ENCODE assay signal across 22 cellular contexts in genomic region chr18:55491606-55492005, GRCh38.
A peak's percentile ranks its signal among the peaks of the same experiment; 100 is the strongest.
DNase-seq lines count a peak whose midpoint lies in the region; ATAC-seq, FAIRE-seq and TF ChIP-seq lines count a peak whose summit lies in the region.
"Had no signal": no experiment of that assay in that cellular context is flagged by ENCODE, and none has a peak within 500 bp of the region (broad histone marks: within the 10 kb centered on the region; RNA-seq: fewer than 3 reads in every experiment).

No MANE protein-coding gene starts in this region.

- no peak overlapping the region; the same call in 2 of the 3 replicates for H2BK15ac ChIP-seq in IMR-90 (ENCODE audit: low read depth, low read length)

- peaks cover 28% of the 10 kb centered on the region for H3K9me1 ChIP-seq in IMR-90 (ENCODE audit: insufficient read depth, low read length)

- FAIRE-seq in astrocyte (lab: Jason Lieb, UNC) = no peak
- FAIRE-seq: A204.1, G401.6, K562 had no signal

- intact Hi-C loops in IMR-90 (cut with micrococcal nuclease) = no loop called here
- intact Hi-C loops in sigmoid colon (cut with DNase I) = no loop called here

- peak overlapping the region; percentile 56 for H2BK5ac ChIP-seq in IMR-90 (ENCODE audit: low read depth, low read length, poor library complexity, severe bottlenecking)

- WGBS in IMR-90 (ENCODE audit: extremely low coverage in 2 of 2, insufficient read length in 1 of 2), 2 experiments = no CpG with 5 or more reads among the region's 4 CpGs
- 78% methylated on average over 4 of the region's 4 CpGs for WGBS in sigmoid colon, 2 donors

- dilution Hi-C loops in IMR-90 (cut with HindIII; ENCODE audit: low sequenced_read_pairs, unreplicated experiment) = no loop called here

- no peak for TF ChIP-seq RAD21 in IMR-90 (IDR thresholded peaks at IDR 0.05; ENCODE audit: low read length)

- H2BK120ac ChIP-seq in IMR-90 (ENCODE audit: low read depth, low read length) = peak overlapping the region; percentile 10; the same call in 1 of the 2 replicates

- peak overlapping the region; percentile 42; the same call in 1 of the 2 replicates for H3K18ac ChIP-seq in IMR-90 (ENCODE audit: low read depth, low read length)

- 0 out of 2 replicates have a peak overlapping the region, but pooled peaks have one; percentile 0 for H2AK5ac ChIP-seq in IMR-90 (ENCODE audit: low read depth, low read length)

- H3K4me3 Mint-ChIP-seq in astrocyte (ENCODE audit: unreplicated experiment) = no peak overlapping the region
- H3K4me3 Mint-ChIP-seq: CD14-positive monocyte; CD4-positive, alpha-beta memory T cell; HFFc6 had no signal

- H3K4ac ChIP-seq in IMR-90 (ENCODE audit: low read depth, low read length) = peak overlapping the region; percentile 11; the same call in 1 of the 2 replicates

- H3K9me3 ChIP-seq in IMR-90 (ENCODE audit: control insufficient read depth, insufficient read depth, low read length) (no peaks in the 10 kb centered on the region), astrocyte (ENCODE audit: insufficient read depth, low read depth, low read length) (no peaks in the 10 kb centered on the region), sigmoid colon (no peaks in the 10 kb centered on the region)
- H3K9me3 ChIP-seq: BE2C had no signal

- CTCF ChIA-PET in IMR-90 (lab: Yijun Ruan, JAX) (no interaction called here), GM10248 (lab: Yijun Ruan, JAX) (interaction anchor here (0.8 to 1.3 kb wide), 2 partner anchors 26 to 30 kb away, joined by 3 read pairs; no protein-coding TSS in a partner anchor)

- H3K27me3 Mint-ChIP-seq in astrocyte (ENCODE audit: low read depth, unreplicated experiment) = no peaks in the 10 kb centered on the region

- no peak overlapping the region for H3K4me3 ChIP-seq in IMR-90 (ENCODE audit: insufficient read depth, low read depth, low read length)
- H3K4me3 ChIP-seq in astrocyte (ENCODE audit: insufficient read depth, low read depth, low read length) = no peak overlapping the region
- H3K4me3 ChIP-seq in sigmoid colon = no peak overlapping the region
- H3K4me3 ChIP-seq: K562 had no signal

- POLR2A ChIA-PET in IMR-90 (lab: Charles Lee; ENCODE audit: unreplicated experiment) (no interaction called here), GM10248 (lab: Yijun Ruan, JAX) (no interaction called here)

- H3K27ac ChIP-seq in IMR-90 (ENCODE audit: insufficient read depth, low read length) (no peak overlapping the region), astrocyte (ENCODE audit: low read depth, low read length) (no peak overlapping the region), sigmoid colon (no peak overlapping the region)
- H3K27ac ChIP-seq: HL-60 had no signal

- peak overlapping the region; percentile 69; the same call in 1 of the 2 replicates for H3K14ac ChIP-seq in IMR-90 (replicated peaks; ENCODE audit: low read depth, low read length)

- peak overlapping the region; percentile 17; the same call in 1 of the 2 replicates for H2BK20ac ChIP-seq in IMR-90 (ENCODE audit: low read depth, low read length)

- H2AFZ ChIP-seq in IMR-90 (replicated peaks; ENCODE audit: low read length, poor library complexity) (no peak overlapping the region), astrocyte (ENCODE audit: low read depth, low read length) (no peak overlapping the region)

- H3K36me3 ChIP-seq in IMR-90 (ENCODE audit: control insufficient read depth, insufficient read depth, low read length) (no peaks in the 10 kb centered on the region), astrocyte (ENCODE audit: insufficient read depth, low read length) (no peaks in the 10 kb centered on the region), sigmoid colon (no peaks in the 10 kb centered on the region)
- H3K36me3 ChIP-seq: BE2C had no signal

- no peak overlapping the region for H4K5ac ChIP-seq in IMR-90 (ENCODE audit: low read depth, low read length)

- no peak overlapping the region for H2AK9ac ChIP-seq in IMR-90 (replicated peaks; ENCODE audit: low read depth, low read length, poor library complexity)

- H3K9ac ChIP-seq in IMR-90 (ENCODE audit: low read depth, low read length) = no peak overlapping the region
- H3K9ac ChIP-seq in astrocyte (ENCODE audit: low read length) = no peak overlapping the region

- no peaks in the 10 kb centered on the region for H3K27me3 ChIP-seq in IMR-90 (ENCODE audit: control insufficient read depth, insufficient read depth, low read length)
- H3K27me3 ChIP-seq in astrocyte (ENCODE audit: insufficient read depth, low read length) = no peaks in the 10 kb centered on the region
- no peaks in the 10 kb centered on the region for H3K27me3 ChIP-seq in sigmoid colon
- H3K27me3 ChIP-seq: BE2C had no signal

- no peak overlapping the region; the same call in 1 of the 2 replicates for H4K91ac ChIP-seq in IMR-90 (ENCODE audit: insufficient read depth, low read depth, low read length)

- TF ChIP-seq POLR2A in IMR-90 (IDR thresholded peaks at IDR 0.05; ENCODE audit: low read depth, low read length) (no peak), sigmoid colon (IDR thresholded peaks at IDR 0.05) (no peak)

- H3K4me2 ChIP-seq in IMR-90 (ENCODE audit: low read depth, low read length) = peak overlapping the region; percentile 1; the same call in 1 of the 2 replicates
- no peak overlapping the region for H3K4me2 ChIP-seq in astrocyte (ENCODE audit: low read length)

- TF ChIP-seq EP300 in sigmoid colon (IDR thresholded peaks at IDR 0.05) = no peak

- H4K8ac ChIP-seq in IMR-90 (ENCODE audit: low read depth in 2 of 2, low read length in 2 of 2) = no peak overlapping the region

- no peaks in the 10 kb centered on the region for H3K9me3 Mint-ChIP-seq in astrocyte (ENCODE audit: unreplicated experiment)
- H3K9me3 Mint-ChIP-seq: CD14-positive monocyte; CD4-positive, alpha-beta memory T cell; HFFc6 had no signal

- no peak overlapping the region for H3K27ac Mint-ChIP-seq in astrocyte (ENCODE audit: unreplicated experiment)
- H3K27ac Mint-ChIP-seq: CD14-positive monocyte, HFFc6 had no signal

- no TSS peak for BruUV-seq in IMR-90 (replicated peaks; lab: Mats Ljungman, UMichigan)

- H3K4me1 ChIP-seq in IMR-90 (ENCODE audit: control insufficient read depth, insufficient read depth, low read length) (peaks cover 27% of the 10 kb centered on the region), astrocyte (ENCODE audit: insufficient read depth, low read length) (peaks cover 43% of the 10 kb centered on the region), sigmoid colon (peaks cover 0 to 27% (median 16%) of the 10 kb centered on the region in 4 donors)

- peak; percentile 36 for DNase-seq in NCI-H82 (lab: John Stamatoyannopoulos, UW)
- no peak for DNase-seq in NCI-H82 treated with DMSO at 0.1 percent for 48 hours (lab: John Stamatoyannopoulos, UW; ENCODE audit: unreplicated experiment)
- peak; percentile 43 for DNase-seq in EH (ENCODE audit: low read depth)
- DNase-seq in IMR-90 = peak; percentile 33
- DNase-seq in astrocyte (ENCODE audit: low read depth) = peak; percentile 63
- no peak for DNase-seq in GM10248 (ENCODE audit: extremely low spot score)
- no peak for DNase-seq in GF-D8 (lab: John Stamatoyannopoulos, UW)
- no peak for DNase-seq in sigmoid colon
- DNase-seq: ACHN; BE2C; CD4-positive, alpha-beta memory T cell; DMS153; DMS79; GOT3; H7; HFFc6 had no signal

- TF ChIP-seq CTCF in IMR-90 (conservative IDR thresholded peaks at IDR 0.05; ENCODE audit: low read depth, low read length) (no peak), astrocyte (IDR thresholded peaks at IDR 0.05; ENCODE audit: insufficient read depth, low read depth, low read length) (no peak), GM10248 (IDR thresholded peaks at IDR 0.05; ENCODE audit: control extremely low read depth, extremely low read depth, low read depth, missing control alignments) (no peak), sigmoid colon (IDR thresholded peaks at IDR 0.05) (no peak)

- no peak for ATAC-seq in IMR-90 (ENCODE audit: low read depth)
- ATAC-seq: HCT116, K562 had no signal

- in situ Hi-C loops in IMR-90 (cut with MboI; ENCODE audit: low sequenced_read_pairs) = no loop called here

- peaks cover 27 to 68% of the 10 kb centered on the region in 2 experiments for H3K79me1 ChIP-seq in IMR-90 (ENCODE audit: low read depth in 1 of 2, low read length in 2 of 2)

- peaks cover 84% of the 10 kb centered on the region for H3K79me2 ChIP-seq in astrocyte (ENCODE audit: insufficient read depth, low read length)

- no peaks in the 10 kb centered on the region for H3K36me3 Mint-ChIP-seq in astrocyte (ENCODE audit: low read depth, unreplicated experiment)
- H3K36me3 Mint-ChIP-seq: CD14-positive monocyte; CD4-positive, alpha-beta memory T cell had no signal

- peaks cover 6% of the 10 kb centered on the region; the same call in 1 of the 2 replicates for H4K20me1 ChIP-seq in IMR-90 (ENCODE audit: insufficient read depth, low read length)
- H4K20me1 ChIP-seq in astrocyte (ENCODE audit: insufficient read depth, low read length) = peaks cover 7% of the 10 kb centered on the region

- H3K4me1 Mint-ChIP-seq in astrocyte (ENCODE audit: low read depth, unreplicated experiment) = peaks cover 39% of the 10 kb centered on the region

- no peak overlapping the region for H3K56ac ChIP-seq in IMR-90 (ENCODE audit: extremely low read depth, insufficient read depth, low read length)

- H3K23ac ChIP-seq in IMR-90 (ENCODE audit: low read depth, low read length) = no peak overlapping the region

TF ChIP-seq in IMR-90, 13 proteins besides CTCF, POLR2A, EP300 and RAD21:
- TF ChIP-seq MAFK (IDR thresholded peaks at IDR 0.05; ENCODE audit: low read depth, low read length) (no peak), RFX5 (IDR thresholded peaks at IDR 0.05; ENCODE audit: low read depth, low read length) (no peak), FOS (IDR thresholded peaks at IDR 0.05; ENCODE audit: low read depth, low read length) (no peak), BHLHE40 (IDR thresholded peaks at IDR 0.05; ENCODE audit: low read depth, low read length) (no peak), SMC3 (IDR thresholded peaks at IDR 0.05; ENCODE audit: low read depth, low read length) (no peak), NFE2L2 (IDR thresholded peaks at IDR 0.05; ENCODE audit: low read depth, low read length) (no peak), MXI1 (IDR thresholded peaks at IDR 0.05; ENCODE audit: borderline replicate concordance, low read depth, low read length) (no peak), CHD1 (IDR thresholded peaks at IDR 0.05; ENCODE audit: low read depth, low read length) (no peak), RCOR1 (IDR thresholded peaks at IDR 0.05; ENCODE audit: insufficient replicate concordance, low read length) (no peak), USF2 (IDR thresholded peaks at IDR 0.05; ENCODE audit: low read depth, low read length) (no peak), MAZ (IDR thresholded peaks at IDR 0.05; ENCODE audit: borderline replicate concordance, low read depth, low read length) (no peak)
TF ChIP-seq in IMR-90: peak in this region for 0.

Comparison
In these comparisons a context has a peak if more than half of its experiments do, and no peak if none do; other contexts are left out.
1. DNase-seq: peak in NCI-H82 (single experiment), EH (single experiment), IMR-90 (single experiment) and astrocyte (single experiment); none in NCI-H82 treated with DMSO at 0.1 percent for 48 hours (single experiment), GM10248 (single experiment), GF-D8 (single experiment) and sigmoid colon (single experiment).